35 cellular contexts compared by ENCODE assay signal in genomic region chr9:100914266-100914665, GRCh38.
DNase-seq lines count a peak whose midpoint lies in the region; ATAC-seq, FAIRE-seq and TF ChIP-seq lines count a peak whose summit lies in the region.
"Had no signal": no experiment of that assay in that cellular context is flagged by ENCODE, and none has a peak within 500 bp of the region (broad histone marks: within the 10 kb centered on the region; RNA-seq: fewer than 3 reads in every experiment).

No MANE protein-coding gene starts in this region.

- no CpG with 5 or more reads among the region's 3 CpGs for WGBS in mesendoderm (ENCODE audit: extremely low coverage, insufficient coverage, low lambda C conversion rate)
- no CpG with 5 or more reads among the region's 3 CpGs for WGBS in trophoblast cell (ENCODE audit: extremely low coverage, insufficient coverage, insufficient read length)

- FAIRE-seq in bronchial epithelial cell (lab: Jason Lieb, UNC), result peak; percentile 83
- FAIRE-seq: A204.1, A549, D721Med had no signal

- H3K14ac ChIP-seq in trophoblast cell (ENCODE audit: low read length), result no peak overlapping the region

- no peak overlapping the region for H2AFZ ChIP-seq in trophoblast cell (ENCODE audit: insufficient read depth, low read length, poor library complexity)

- no peak overlapping the region for H4K91ac ChIP-seq in trophoblast cell (ENCODE audit: low read depth, low read length)

- no peak for ATAC-seq in GM18868 (IDR thresholded peaks at IDR 0.05; ENCODE audit: unreplicated experiment)
- ATAC-seq in GM18870 (IDR thresholded peaks at IDR 0.05; ENCODE audit: unreplicated experiment), result no peak
- no peak for ATAC-seq in GM18861 (IDR thresholded peaks at IDR 0.05; ENCODE audit: unreplicated experiment)
- ATAC-seq: A549; CD8-positive, alpha-beta T cell had no signal

- H3K4me2 ChIP-seq in mesendoderm (ENCODE audit: low read length) (no peak overlapping the region), trophoblast cell (ENCODE audit: low read length) (no peak overlapping the region)
- H3K4me2 ChIP-seq: A549; BLaER1; BLaER1 treated with 17β-estradiol and CSF1 and Interleukin-3, amounts not matched to agents 10 nM and 100 nM had no signal

- H3K23ac ChIP-seq in mesendoderm (ENCODE audit: low read length) (no peak overlapping the region), trophoblast cell (ENCODE audit: low read length) (no peak overlapping the region)

- H2BK5ac ChIP-seq in mesendoderm (ENCODE audit: low read length) (no peak overlapping the region), trophoblast cell (ENCODE audit: low read depth, low read length, poor library complexity) (no peak overlapping the region)

- H3K27me3 ChIP-seq in bronchial epithelial cell (ENCODE audit: control insufficient read depth, insufficient read depth, low read length) (no peaks in the 10 kb centered on the region), mesendoderm (ENCODE audit: insufficient read depth, low read length, poor library complexity) (no peaks in the 10 kb centered on the region), trophoblast cell (ENCODE audit: insufficient read depth, low read length) (no peaks in the 10 kb centered on the region), right atrium auricular region (no peaks in the 10 kb centered on the region)
- H3K27me3 ChIP-seq: BE2C; BLaER1; BLaER1 treated with 17β-estradiol and CSF1 and Interleukin-3, amounts not matched to agents 10 nM and 100 nM had no signal

- H3K9me3 ChIP-seq in trophoblast cell (ENCODE audit: insufficient read depth, low read depth, low read length), result no peaks in the 10 kb centered on the region
- no peaks in the 10 kb centered on the region for H3K9me3 ChIP-seq in right atrium auricular region
- H3K9me3 ChIP-seq: A549, BE2C, BLaER1, Caco-2 had no signal

- H3K18ac ChIP-seq in mesendoderm (ENCODE audit: low read length), result no peak overlapping the region
- H3K18ac ChIP-seq in trophoblast cell (ENCODE audit: low read length), result no peak overlapping the region

- H3K4me3 ChIP-seq in bronchial epithelial cell (ENCODE audit: low read depth, low read length) (no peak overlapping the region), mesendoderm (ENCODE audit: low read length) (no peak overlapping the region), trophoblast cell (ENCODE audit: low read depth, low read length) (no peak overlapping the region), right atrium auricular region (no peak overlapping the region)
- H3K4me3 ChIP-seq: A549; BLaER1; BLaER1 treated with 17β-estradiol and CSF1 and Interleukin-3, amounts not matched to agents 10 nM and 100 nM had no signal

- TF ChIP-seq CTCF in bronchial epithelial cell (IDR thresholded peaks at IDR 0.05; ENCODE audit: insufficient read depth, low read length, severe bottlenecking) (no peak), right atrium auricular region (IDR thresholded peaks at IDR 0.05) (no peak)

- H3K36me3 ChIP-seq in bronchial epithelial cell (ENCODE audit: control insufficient read depth, insufficient read depth, low read length) (no peaks in the 10 kb centered on the region), mesendoderm (ENCODE audit: control insufficient read depth, insufficient read depth, low read length) (no peaks in the 10 kb centered on the region), trophoblast cell (ENCODE audit: control insufficient read depth in 1 of 2, insufficient read depth in 2 of 2, low read length in 2 of 2) (no peaks in the 10 kb centered on the region), right atrium auricular region (no peaks in the 10 kb centered on the region)
- H3K36me3 ChIP-seq: BE2C; BLaER1; BLaER1 treated with 17β-estradiol and CSF1 and Interleukin-3, amounts not matched to agents 10 nM and 100 nM had no signal

- H4K5ac ChIP-seq in mesendoderm (ENCODE audit: low read length), result no peak overlapping the region

- no peak overlapping the region for H2BK15ac ChIP-seq in mesendoderm (replicated peaks; ENCODE audit: low read depth)

- H3K9ac ChIP-seq in mesendoderm (ENCODE audit: low read length), result no peak overlapping the region
- H3K9ac ChIP-seq in trophoblast cell (ENCODE audit: low read length), result no peak overlapping the region
- H3K9ac ChIP-seq: BLaER1; BLaER1 treated with 17β-estradiol and CSF1 and Interleukin-3, amounts not matched to agents 10 nM and 100 nM had no signal

- DNase-seq in bronchial epithelial cell (ENCODE audit: low read depth) (no peak), kidney tubule cell (ENCODE audit: low spot score) (peak; percentile 17), mesendoderm (peak; percentile 23), trophoblast cell (peak; percentile 55 to 68), right atrium auricular region (ENCODE audit: low spot score) (no peak)
- DNase-seq: 8988T; ACHN; AML-193; BE2C; C1 segment of cervical spinal cord; Caco-2; Calu3; CD4-positive, alpha-beta memory T cell; CD4-positive, alpha-beta T cell; CD4-positive, CD25-positive, alpha-beta regulatory T cell; CD8-positive, alpha-beta memory T cell; CD8-positive, alpha-beta T cell; COR-L47; DMS 273 treated with DMSO at 0.1 percent for 48 hours; DMS153; DMS53; DMS79; DMS79 treated with DMSO at 0.1 percent for 48 hours; DND-41; EL had no signal

- H4K8ac ChIP-seq in mesendoderm (ENCODE audit: low read depth, low read length) (no peak overlapping the region), trophoblast cell (ENCODE audit: low read depth, low read length) (no peak overlapping the region)

- H3K4ac ChIP-seq in mesendoderm (ENCODE audit: low read depth, low read length), result no peak overlapping the region
- H3K4ac ChIP-seq in trophoblast cell (ENCODE audit: low read depth, low read length), result no peak overlapping the region

- H3K27ac ChIP-seq in mesendoderm (ENCODE audit: low read depth, low read length), result no peak overlapping the region
- H3K27ac ChIP-seq in trophoblast cell (ENCODE audit: low read depth, low read length), result no peak overlapping the region
- no peak overlapping the region for H3K27ac ChIP-seq in right atrium auricular region
- H3K27ac ChIP-seq: 22Rv1; A549; BLaER1; BLaER1 treated with 17β-estradiol and CSF1 and Interleukin-3, amounts not matched to agents 10 nM and 100 nM; C4-2B had no signal

- no peak overlapping the region for H3K56ac ChIP-seq in mesendoderm (ENCODE audit: low read length)

- H2AK5ac ChIP-seq in mesendoderm (ENCODE audit: low read length) (no peak overlapping the region), trophoblast cell (ENCODE audit: low read length) (no peak overlapping the region)

- H2BK12ac ChIP-seq in trophoblast cell (ENCODE audit: low read length), result no peak overlapping the region

- no peak overlapping the region for H4K12ac ChIP-seq in trophoblast cell (ENCODE audit: low read depth, low read length)

- H2BK120ac ChIP-seq in mesendoderm (ENCODE audit: low read depth, low read length) (no peak overlapping the region), trophoblast cell (ENCODE audit: insufficient read depth, low read length, poor library complexity) (no peak overlapping the region)

- H3K79me1 ChIP-seq in mesendoderm (ENCODE audit: low read length) (no peaks in the 10 kb centered on the region), trophoblast cell (ENCODE audit: low read length) (no peaks in the 10 kb centered on the region)

- no peaks in the 10 kb centered on the region for H3K4me1 ChIP-seq in mesendoderm (ENCODE audit: control insufficient read depth, low read depth, low read length)
- no peaks in the 10 kb centered on the region for H3K4me1 ChIP-seq in trophoblast cell (ENCODE audit: control insufficient read depth in 1 of 2, insufficient read depth in 2 of 2, low read length in 2 of 2)
- H3K4me1 ChIP-seq in right atrium auricular region, result no peaks in the 10 kb centered on the region
- H3K4me1 ChIP-seq: A549, BE2C, Caco-2 had no signal

- H3K79me2 ChIP-seq in mesendoderm (ENCODE audit: control insufficient read depth, insufficient read depth, low read length) (no peaks in the 10 kb centered on the region), trophoblast cell (ENCODE audit: control insufficient read depth, insufficient read depth, low read length, poor library complexity) (no peaks in the 10 kb centered on the region)

Comparison
In these comparisons a context has a peak if more than half of its experiments do, and no peak if none do; other contexts are left out.
1. DNase-seq: peak in kidney tubule cell (single experiment), mesendoderm (single experiment) and trophoblast cell (2 of 2); none in bronchial epithelial cell (single experiment) and right atrium auricular region (single experiment).